In the genomic region with DNA sequence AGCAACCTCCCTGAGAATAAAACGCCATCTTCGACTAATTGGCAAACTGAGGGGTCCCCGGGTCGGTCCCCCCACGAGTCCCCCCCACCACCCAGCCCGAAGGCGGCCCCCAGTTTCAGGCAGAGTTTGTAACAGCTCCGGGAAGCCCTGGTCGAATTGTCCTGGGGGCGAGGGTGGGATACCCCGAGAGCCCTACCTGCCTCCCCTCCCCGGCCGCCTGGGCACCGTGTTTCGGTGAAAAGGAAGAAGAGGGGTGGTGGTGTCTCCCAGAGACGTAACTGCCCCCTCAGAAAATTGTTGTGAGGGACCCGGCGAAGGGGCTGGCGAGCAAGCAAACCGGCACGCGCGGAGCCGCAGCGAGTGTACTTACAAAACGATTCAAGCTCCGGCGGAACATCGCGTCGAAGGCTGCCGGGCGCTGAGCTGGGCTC, we compare ENCODE assay signal across 8 cellular contexts. TPM values are rescaled to one million over a fixed set of nuclear protein-coding genes. Genes with fewer than 3 reads are reported as not detected.
DNase-seq lines count a peak whose midpoint lies in the region; ATAC-seq and TF ChIP-seq lines count a peak whose summit lies in the region.

No MANE protein-coding gene starts in this region.

- H3K36me3 Mint-ChIP-seq in chondrocyte (ENCODE audit: low read depth): no peaks in the 10 kb centered on the region
- no peaks in the 10 kb centered on the region for H3K36me3 Mint-ChIP-seq in naive B cell

- no peak for TF ChIP-seq RAD21 in Ishikawa (IDR thresholded peaks at IDR 0.05; ENCODE audit: low read depth)

- TF ChIP-seq CTCF in AG10803 (conservative IDR thresholded peaks at IDR 0.05; ENCODE audit: low read length): no peak
- TF ChIP-seq CTCF in chondrocyte (IDR thresholded peaks at IDR 0.05): no peak

- H3K4me1 Mint-ChIP-seq in chondrocyte (ENCODE audit: low read depth): peaks cover 31% of the 10 kb centered on the region
- peaks cover 8 to 18% (median 10%) of the 10 kb centered on the region in 3 donors for H3K4me1 Mint-ChIP-seq in naive B cell

- ATAC-seq in naive B cell (ENCODE audit: low read depth in 2 of 2): no peak

- H3K27me3 Mint-ChIP-seq in chondrocyte (ENCODE audit: low read depth) (no peaks in the 10 kb centered on the region), naive B cell (no peaks in the 10 kb centered on the region)

- H3K4me3 Mint-ChIP-seq in chondrocyte (ENCODE audit: unreplicated experiment): peak overlapping the region; percentile 74
- peak overlapping the region; percentile 83 to 91 (median 86) for H3K4me3 Mint-ChIP-seq in naive B cell

- H3K9me3 Mint-ChIP-seq in chondrocyte (ENCODE audit: low read depth): no peaks in the 10 kb centered on the region
- H3K9me3 Mint-ChIP-seq in naive B cell: peaks cover 0 to 5% (median 0%) of the 10 kb centered on the region in 7 donors

- no peak for TF ChIP-seq EP300 in Ishikawa (IDR thresholded peaks at IDR 0.05; ENCODE audit: borderline replicate concordance)

- peak overlapping the region; percentile 49 for H3K27ac Mint-ChIP-seq in chondrocyte (ENCODE audit: unreplicated experiment)
- H3K27ac Mint-ChIP-seq in naive B cell: peak overlapping the region in 4 of 6 donors; percentile 37 to 88 (median 78)

- peak overlapping the region; percentile 71 for H3K4me3 ChIP-seq in AG10803 (ENCODE audit: low read length)

- no peak for DNase-seq in AG10803 (ENCODE audit: low read depth)
- DNase-seq in chondrocyte (ENCODE audit: low spot score): no peak
- DNase-seq in naive B cell: no peak
- DNase-seq in AG08395 (ENCODE audit: low spot score): no peak
- no peak for DNase-seq in GDM1 (lab: John Stamatoyannopoulos, UW)
- no peak for DNase-seq in NCI-H524 treated with DMSO at 0.1 percent for 48 hours (lab: John Stamatoyannopoulos, UW)
- no peak for DNase-seq in NCI-H1048 (lab: John Stamatoyannopoulos, UW)

TF ChIP-seq in Ishikawa, 13 proteins besides CTCF, POLR2A, EP300 and RAD21:
- TF ChIP-seq TCF12 (IDR thresholded peaks at IDR 0.05; ENCODE audit: low read depth): no peak
- 0 out of 2 replicates have a peak, but pooled peaks have one; percentile 24 for TF ChIP-seq ZBTB7A (IDR thresholded peaks at IDR 0.05; ENCODE audit: low read depth)
TF ChIP-seq in Ishikawa: peak in this region for 1.

RNA-seq across cellular contexts. Expression of a gene that starts 1.2 kb away (rescaled TPM):
- 20.4 to 23.9 TPM (median 23.3 TPM) in 3 replicates for total RNA-seq in chondrocyte
- polyA plus RNA-seq in naive B cell (ENCODE audit: low read depth in 6 of 6): 10 to 100 TPM in 2 of 6 donors, 1 to 10 TPM in 4; 5.8 to 11.2 (median 8.0) TPM

RNA-seq across cellular contexts. Expression of a gene that starts 33.7 kb away (rescaled TPM):
- not detected in 3 replicates for total RNA-seq in chondrocyte
- polyA plus RNA-seq in naive B cell (ENCODE audit: low read depth in 6 of 6): not detected
